ENCODE assay signal across 1 cellular context in the genomic region with DNA sequence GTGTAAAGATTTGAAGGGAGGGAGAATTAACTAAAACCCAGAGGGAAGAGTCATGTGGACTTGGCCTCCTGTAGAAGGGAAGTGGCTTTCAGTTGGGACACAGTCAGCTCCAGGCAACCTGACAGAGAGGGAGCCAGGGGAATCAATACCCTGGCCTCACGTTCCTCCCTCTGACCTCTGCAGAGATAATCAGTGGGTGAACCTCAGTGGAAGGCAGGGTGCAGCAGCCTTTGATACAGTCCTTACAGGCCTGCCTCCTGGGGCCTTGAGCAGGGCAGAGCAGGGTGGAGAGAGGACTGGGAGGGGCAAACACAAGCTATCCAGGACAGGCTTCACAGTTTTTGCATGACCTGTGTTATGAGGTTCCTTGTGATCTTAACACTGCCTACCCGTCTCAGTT.
TF ChIP-seq lines count a peak whose summit lies in the region.

No MANE protein-coding gene starts in this region.

TF ChIP-seq in HepG2, 621 proteins besides CTCF, POLR2A, EP300 and RAD21 (continued from another document and continues in another):
- TF ChIP-seq, protein P1, sequence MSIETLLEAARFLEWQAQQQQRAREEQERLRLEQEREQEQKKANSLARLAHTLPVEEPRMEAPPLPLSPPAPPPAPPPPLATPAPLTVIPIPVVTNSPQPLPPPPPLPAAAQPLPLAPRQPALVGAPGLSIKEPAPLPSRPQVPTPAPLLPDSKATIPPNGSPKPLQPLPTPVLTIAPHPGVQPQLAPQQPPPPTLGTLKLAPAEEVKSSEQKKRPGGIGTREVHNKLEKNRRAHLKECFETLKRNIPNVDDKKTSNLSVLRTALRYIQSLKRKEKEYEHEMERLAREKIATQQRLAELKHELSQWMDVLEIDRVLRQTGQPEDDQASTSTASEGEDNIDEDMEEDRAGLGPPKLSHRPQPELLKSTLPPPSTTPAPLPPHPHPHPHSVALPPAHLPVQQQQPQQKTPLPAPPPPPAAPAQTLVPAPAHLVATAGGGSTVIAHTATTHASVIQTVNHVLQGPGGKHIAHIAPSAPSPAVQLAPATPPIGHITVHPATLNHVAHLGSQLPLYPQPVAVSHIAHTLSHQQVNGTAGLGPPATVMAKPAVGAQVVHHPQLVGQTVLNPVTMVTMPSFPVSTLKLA (IDR thresholded peaks at IDR 0.05), result no peak
- TF ChIP-seq ZNF652 (CRISPR knock-in tag; IDR thresholded peaks at IDR 0.05; ENCODE audit: borderline replicate concordance, low read depth), result peak; percentile 36; the same call in 1 of the 2 replicates
- TF ChIP-seq ATRX (CRISPR knock-in tag; IDR thresholded peaks at IDR 0.05; ENCODE audit: borderline replicate concordance), result no peak
- no peak for TF ChIP-seq ZNF567 (CRISPR knock-in tag; IDR thresholded peaks at IDR 0.05; ENCODE audit: borderline replicate concordance)
- TF ChIP-seq, protein P2, sequence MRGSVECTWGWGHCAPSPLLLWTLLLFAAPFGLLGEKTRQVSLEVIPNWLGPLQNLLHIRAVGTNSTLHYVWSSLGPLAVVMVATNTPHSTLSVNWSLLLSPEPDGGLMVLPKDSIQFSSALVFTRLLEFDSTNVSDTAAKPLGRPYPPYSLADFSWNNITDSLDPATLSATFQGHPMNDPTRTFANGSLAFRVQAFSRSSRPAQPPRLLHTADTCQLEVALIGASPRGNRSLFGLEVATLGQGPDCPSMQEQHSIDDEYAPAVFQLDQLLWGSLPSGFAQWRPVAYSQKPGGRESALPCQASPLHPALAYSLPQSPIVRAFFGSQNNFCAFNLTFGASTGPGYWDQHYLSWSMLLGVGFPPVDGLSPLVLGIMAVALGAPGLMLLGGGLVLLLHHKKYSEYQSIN (CRISPR knock-in tag; IDR thresholded peaks at IDR 0.05; ENCODE audit: borderline replicate concordance), result no peak
- TF ChIP-seq SRSF4 (IDR thresholded peaks at IDR 0.05; ENCODE audit: low read depth, low read length, poor library complexity, severe bottlenecking), result no peak
- TF ChIP-seq KLF12 (CRISPR knock-in tag; IDR thresholded peaks at IDR 0.05; ENCODE audit: borderline replicate concordance), result no peak
- peak; percentile 72; the same call in 1 of the 2 replicates for TF ChIP-seq MEIS2 (CRISPR knock-in tag; IDR thresholded peaks at IDR 0.05)
- TF ChIP-seq MIER3 (CRISPR knock-in tag; IDR thresholded peaks at IDR 0.05; ENCODE audit: borderline replicate concordance), result no peak
- TF ChIP-seq ARID2 (CRISPR knock-in tag; IDR thresholded peaks at IDR 0.05; ENCODE audit: borderline replicate concordance), result no peak
- TF ChIP-seq ZNF264 (CRISPR knock-in tag; IDR thresholded peaks at IDR 0.05), result no peak
- TF ChIP-seq RORA (CRISPR knock-in tag; IDR thresholded peaks at IDR 0.05), result no peak
- 0 out of 2 replicates have a peak, but pooled peaks have one; percentile 49 for TF ChIP-seq TOPORS (CRISPR knock-in tag; IDR thresholded peaks at IDR 0.05)
- TF ChIP-seq SSRP1 (CRISPR knock-in tag; IDR thresholded peaks at IDR 0.05), result no peak
- peak; percentile 95 for TF ChIP-seq ONECUT2 (CRISPR knock-in tag; IDR thresholded peaks at IDR 0.05)
- peak; percentile 48; the same call in 1 of the 2 replicates for TF ChIP-seq KMT2A (CRISPR knock-in tag; IDR thresholded peaks at IDR 0.05)
- peak; percentile 87 for TF ChIP-seq SP5 (CRISPR knock-in tag; IDR thresholded peaks at IDR 0.05; ENCODE audit: borderline replicate concordance, low read depth)
- no peak for TF ChIP-seq HDAC6 (IDR thresholded peaks at IDR 0.05; ENCODE audit: low read depth, low read length)
- no peak for TF ChIP-seq SALL2 (CRISPR knock-in tag; IDR thresholded peaks at IDR 0.05)
- TF ChIP-seq, protein P3, sequence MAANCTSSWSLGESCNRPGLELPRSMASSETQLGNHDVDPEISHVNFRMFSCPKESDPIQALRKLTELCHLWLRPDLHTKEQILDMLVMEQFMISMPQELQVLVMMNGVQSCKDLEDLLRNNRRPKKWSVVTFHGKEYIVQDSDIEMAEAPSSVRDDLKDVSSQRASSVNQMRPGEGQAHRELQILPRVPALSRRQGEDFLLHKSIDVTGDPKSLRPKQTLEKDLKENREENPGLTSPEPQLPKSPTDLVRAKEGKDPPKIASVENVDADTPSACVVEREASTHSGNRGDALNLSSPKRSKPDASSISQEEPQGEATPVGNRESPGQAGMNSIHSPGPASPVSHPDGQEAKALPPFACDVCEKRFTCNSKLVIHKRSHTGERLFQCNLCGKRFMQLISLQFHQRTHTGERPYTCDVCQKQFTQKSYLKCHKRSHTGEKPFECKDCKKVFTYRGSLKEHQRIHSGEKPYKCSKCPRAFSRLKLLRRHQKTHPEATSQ (CRISPR knock-in tag; IDR thresholded peaks at IDR 0.05; ENCODE audit: borderline replicate concordance), result no peak
- TF ChIP-seq NONO (IDR thresholded peaks at IDR 0.05), result no peak
- peak; percentile 60 for TF ChIP-seq NONO (CRISPR knock-in tag; conservative IDR thresholded peaks at IDR 0.05)
- TF ChIP-seq ZNF225 (CRISPR knock-in tag; IDR thresholded peaks at IDR 0.05), result no peak
- no peak for TF ChIP-seq NR3C1 (CRISPR knock-in tag; IDR thresholded peaks at IDR 0.05)
- TF ChIP-seq SNRNP70 (IDR thresholded peaks at IDR 0.05; ENCODE audit: low read depth, low read length), result no peak
- TF ChIP-seq ZFY (CRISPR knock-in tag; IDR thresholded peaks at IDR 0.05), result peak; percentile 50; the same call in 1 of the 2 replicates
- TF ChIP-seq PHF21A (CRISPR knock-in tag; IDR thresholded peaks at IDR 0.05), result peak; percentile 77; the same call in 1 of the 2 replicates
- peak; percentile 37; the same call in 1 of the 2 replicates for TF ChIP-seq SMC3 (IDR thresholded peaks at IDR 0.05; ENCODE audit: low read length)
- TF ChIP-seq, protein P4, sequence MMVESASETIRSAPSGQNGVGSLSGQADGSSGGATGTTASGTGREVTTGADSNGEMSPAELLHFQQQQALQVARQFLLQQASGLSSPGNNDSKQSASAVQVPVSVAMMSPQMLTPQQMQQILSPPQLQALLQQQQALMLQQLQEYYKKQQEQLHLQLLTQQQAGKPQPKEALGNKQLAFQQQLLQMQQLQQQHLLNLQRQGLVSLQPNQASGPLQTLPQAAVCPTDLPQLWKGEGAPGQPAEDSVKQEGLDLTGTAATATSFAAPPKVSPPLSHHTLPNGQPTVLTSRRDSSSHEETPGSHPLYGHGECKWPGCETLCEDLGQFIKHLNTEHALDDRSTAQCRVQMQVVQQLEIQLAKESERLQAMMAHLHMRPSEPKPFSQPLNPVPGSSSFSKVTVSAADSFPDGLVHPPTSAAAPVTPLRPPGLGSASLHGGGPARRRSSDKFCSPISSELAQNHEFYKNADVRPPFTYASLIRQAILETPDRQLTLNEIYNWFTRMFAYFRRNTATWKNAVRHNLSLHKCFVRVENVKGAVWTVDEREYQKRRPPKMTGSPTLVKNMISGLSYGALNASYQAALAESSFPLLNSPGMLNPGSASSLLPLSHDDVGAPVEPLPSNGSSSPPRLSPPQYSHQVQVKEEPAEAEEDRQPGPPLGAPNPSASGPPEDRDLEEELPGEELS (CRISPR knock-in tag; IDR thresholded peaks at IDR 0.05), result peak; percentile 74
- TF ChIP-seq FOXM1 (CRISPR knock-in tag; IDR thresholded peaks at IDR 0.05), result no peak
- TF ChIP-seq ZNF331 (CRISPR knock-in tag; IDR thresholded peaks at IDR 0.05), result peak; percentile 88; the same call in 1 of the 2 replicates
- TF ChIP-seq, protein P5, sequence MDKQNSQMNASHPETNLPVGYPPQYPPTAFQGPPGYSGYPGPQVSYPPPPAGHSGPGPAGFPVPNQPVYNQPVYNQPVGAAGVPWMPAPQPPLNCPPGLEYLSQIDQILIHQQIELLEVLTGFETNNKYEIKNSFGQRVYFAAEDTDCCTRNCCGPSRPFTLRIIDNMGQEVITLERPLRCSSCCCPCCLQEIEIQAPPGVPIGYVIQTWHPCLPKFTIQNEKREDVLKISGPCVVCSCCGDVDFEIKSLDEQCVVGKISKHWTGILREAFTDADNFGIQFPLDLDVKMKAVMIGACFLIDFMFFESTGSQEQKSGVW (CRISPR knock-in tag; IDR thresholded peaks at IDR 0.05; ENCODE audit: borderline replicate concordance), result no peak
- TF ChIP-seq SRY (CRISPR knock-in tag; IDR thresholded peaks at IDR 0.05), result no peak
- peak; percentile 36; the same call in 1 of the 2 replicates for TF ChIP-seq ISL2 (CRISPR knock-in tag; IDR thresholded peaks at IDR 0.05)
- TF ChIP-seq ZNF816 (CRISPR knock-in tag; IDR thresholded peaks at IDR 0.05; ENCODE audit: borderline replicate concordance), result no peak
- TF ChIP-seq ZNF10 (CRISPR knock-in tag; IDR thresholded peaks at IDR 0.05; ENCODE audit: borderline replicate concordance, low read depth), result no peak
- TF ChIP-seq, protein P6, sequence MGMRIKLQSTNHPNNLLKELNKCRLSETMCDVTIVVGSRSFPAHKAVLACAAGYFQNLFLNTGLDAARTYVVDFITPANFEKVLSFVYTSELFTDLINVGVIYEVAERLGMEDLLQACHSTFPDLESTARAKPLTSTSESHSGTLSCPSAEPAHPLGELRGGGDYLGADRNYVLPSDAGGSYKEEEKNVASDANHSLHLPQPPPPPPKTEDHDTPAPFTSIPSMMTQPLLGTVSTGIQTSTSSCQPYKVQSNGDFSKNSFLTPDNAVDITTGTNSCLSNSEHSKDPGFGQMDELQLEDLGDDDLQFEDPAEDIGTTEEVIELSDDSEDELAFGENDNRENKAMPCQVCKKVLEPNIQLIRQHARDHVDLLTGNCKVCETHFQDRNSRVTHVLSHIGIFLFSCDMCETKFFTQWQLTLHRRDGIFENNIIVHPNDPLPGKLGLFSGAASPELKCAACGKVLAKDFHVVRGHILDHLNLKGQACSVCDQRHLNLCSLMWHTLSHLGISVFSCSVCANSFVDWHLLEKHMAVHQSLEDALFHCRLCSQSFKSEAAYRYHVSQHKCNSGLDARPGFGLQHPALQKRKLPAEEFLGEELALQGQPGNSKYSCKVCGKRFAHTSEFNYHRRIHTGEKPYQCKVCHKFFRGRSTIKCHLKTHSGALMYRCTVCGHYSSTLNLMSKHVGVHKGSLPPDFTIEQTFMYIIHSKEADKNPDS (CRISPR knock-in tag; IDR thresholded peaks at IDR 0.05), result no peak
- TF ChIP-seq POLR2AphosphoS2 (IDR thresholded peaks at IDR 0.05; ENCODE audit: low read depth, low read length), result no peak
- peak; percentile 76 for TF ChIP-seq ARNTL (CRISPR knock-in tag; IDR thresholded peaks at IDR 0.05)
- peak; percentile 96 for TF ChIP-seq ZNF292 (CRISPR knock-in tag; IDR thresholded peaks at IDR 0.05; ENCODE audit: borderline replicate concordance, low read depth)
- TF ChIP-seq ZNF282 (IDR thresholded peaks at IDR 0.05; ENCODE audit: partially characterized antibody), result no peak
- TF ChIP-seq, protein P7, sequence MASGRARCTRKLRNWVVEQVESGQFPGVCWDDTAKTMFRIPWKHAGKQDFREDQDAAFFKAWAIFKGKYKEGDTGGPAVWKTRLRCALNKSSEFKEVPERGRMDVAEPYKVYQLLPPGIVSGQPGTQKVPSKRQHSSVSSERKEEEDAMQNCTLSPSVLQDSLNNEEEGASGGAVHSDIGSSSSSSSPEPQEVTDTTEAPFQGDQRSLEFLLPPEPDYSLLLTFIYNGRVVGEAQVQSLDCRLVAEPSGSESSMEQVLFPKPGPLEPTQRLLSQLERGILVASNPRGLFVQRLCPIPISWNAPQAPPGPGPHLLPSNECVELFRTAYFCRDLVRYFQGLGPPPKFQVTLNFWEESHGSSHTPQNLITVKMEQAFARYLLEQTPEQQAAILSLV (CRISPR knock-in tag; IDR thresholded peaks at IDR 0.05; ENCODE audit: borderline replicate concordance), result no peak
- peak; percentile 51; the same call in 1 of the 2 replicates for TF ChIP-seq RFXAP (CRISPR knock-in tag; IDR thresholded peaks at IDR 0.05; ENCODE audit: borderline replicate concordance)
- peak; percentile 65; the same call in 1 of the 2 replicates for TF ChIP-seq HMG20A (CRISPR knock-in tag; IDR thresholded peaks at IDR 0.05; ENCODE audit: borderline replicate concordance)
- no peak for TF ChIP-seq ZNF672 (CRISPR knock-in tag; IDR thresholded peaks at IDR 0.05)
- peak; percentile 56; the same call in 1 of the 2 replicates for TF ChIP-seq MYC (CRISPR knock-in tag; IDR thresholded peaks at IDR 0.05; ENCODE audit: borderline replicate concordance)
- TF ChIP-seq, protein P8, sequence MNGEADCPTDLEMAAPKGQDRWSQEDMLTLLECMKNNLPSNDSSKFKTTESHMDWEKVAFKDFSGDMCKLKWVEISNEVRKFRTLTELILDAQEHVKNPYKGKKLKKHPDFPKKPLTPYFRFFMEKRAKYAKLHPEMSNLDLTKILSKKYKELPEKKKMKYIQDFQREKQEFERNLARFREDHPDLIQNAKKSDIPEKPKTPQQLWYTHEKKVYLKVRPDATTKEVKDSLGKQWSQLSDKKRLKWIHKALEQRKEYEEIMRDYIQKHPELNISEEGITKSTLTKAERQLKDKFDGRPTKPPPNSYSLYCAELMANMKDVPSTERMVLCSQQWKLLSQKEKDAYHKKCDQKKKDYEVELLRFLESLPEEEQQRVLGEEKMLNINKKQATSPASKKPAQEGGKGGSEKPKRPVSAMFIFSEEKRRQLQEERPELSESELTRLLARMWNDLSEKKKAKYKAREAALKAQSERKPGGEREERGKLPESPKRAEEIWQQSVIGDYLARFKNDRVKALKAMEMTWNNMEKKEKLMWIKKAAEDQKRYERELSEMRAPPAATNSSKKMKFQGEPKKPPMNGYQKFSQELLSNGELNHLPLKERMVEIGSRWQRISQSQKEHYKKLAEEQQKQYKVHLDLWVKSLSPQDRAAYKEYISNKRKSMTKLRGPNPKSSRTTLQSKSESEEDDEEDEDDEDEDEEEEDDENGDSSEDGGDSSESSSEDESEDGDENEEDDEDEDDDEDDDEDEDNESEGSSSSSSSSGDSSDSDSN (CRISPR knock-in tag; IDR thresholded peaks at IDR 0.05), result peak; percentile 76
- TF ChIP-seq FOXA1 (IDR thresholded peaks at IDR 0.05), result no peak
- peak; percentile 41; the same call in 1 of the 2 replicates for TF ChIP-seq FOXA1 (CRISPR knock-in tag; IDR thresholded peaks at IDR 0.05)
- TF ChIP-seq YEATS4 (CRISPR knock-in tag; IDR thresholded peaks at IDR 0.05; ENCODE audit: borderline replicate concordance), result peak; percentile 49; the same call in 1 of the 2 replicates
- TF ChIP-seq, protein P9, sequence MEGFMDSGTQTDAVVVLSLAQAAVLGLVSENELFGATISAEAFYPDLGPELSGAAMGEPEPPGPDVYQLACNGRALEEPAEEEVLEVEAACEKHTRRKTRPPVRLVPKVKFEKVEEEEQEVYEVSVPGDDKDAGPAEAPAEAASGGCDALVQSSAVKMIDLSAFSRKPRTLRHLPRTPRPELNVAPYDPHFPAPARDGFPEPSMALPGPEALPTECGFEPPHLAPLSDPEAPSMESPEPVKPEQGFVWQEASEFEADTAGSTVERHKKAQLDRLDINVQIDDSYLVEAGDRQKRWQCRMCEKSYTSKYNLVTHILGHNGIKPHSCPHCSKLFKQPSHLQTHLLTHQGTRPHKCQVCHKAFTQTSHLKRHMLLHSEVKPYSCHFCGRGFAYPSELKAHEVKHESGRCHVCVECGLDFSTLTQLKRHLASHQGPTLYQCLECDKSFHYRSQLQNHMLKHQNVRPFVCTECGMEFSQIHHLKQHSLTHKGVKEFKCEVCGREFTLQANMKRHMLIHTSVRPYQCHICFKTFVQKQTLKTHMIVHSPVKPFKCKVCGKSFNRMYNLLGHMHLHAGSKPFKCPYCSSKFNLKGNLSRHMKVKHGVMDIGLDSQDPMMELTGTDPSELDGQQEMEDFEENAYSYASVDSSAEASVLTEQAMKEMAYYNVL (CRISPR knock-in tag; IDR thresholded peaks at IDR 0.05; ENCODE audit: borderline replicate concordance), result peak; percentile 65; the same call in 1 of the 2 replicates
- TF ChIP-seq NR1H2 (CRISPR knock-in tag; IDR thresholded peaks at IDR 0.05; ENCODE audit: borderline replicate concordance, low read depth), result no peak
- TF ChIP-seq, protein P10, sequence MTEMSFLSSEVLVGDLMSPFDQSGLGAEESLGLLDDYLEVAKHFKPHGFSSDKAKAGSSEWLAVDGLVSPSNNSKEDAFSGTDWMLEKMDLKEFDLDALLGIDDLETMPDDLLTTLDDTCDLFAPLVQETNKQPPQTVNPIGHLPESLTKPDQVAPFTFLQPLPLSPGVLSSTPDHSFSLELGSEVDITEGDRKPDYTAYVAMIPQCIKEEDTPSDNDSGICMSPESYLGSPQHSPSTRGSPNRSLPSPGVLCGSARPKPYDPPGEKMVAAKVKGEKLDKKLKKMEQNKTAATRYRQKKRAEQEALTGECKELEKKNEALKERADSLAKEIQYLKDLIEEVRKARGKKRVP (CRISPR knock-in tag; IDR thresholded peaks at IDR 0.05), result no peak
